ENCODE assay signal across 14 cellular contexts in genomic region chr2:212451786-212452200, GRCh38.
A peak's percentile ranks its signal among the peaks of the same experiment; 100 is the strongest.
DNase-seq lines count a peak whose midpoint lies in the region; ATAC-seq, FAIRE-seq and TF ChIP-seq lines count a peak whose summit lies in the region.
"Had no signal": no experiment of that assay in that cellular context is flagged by ENCODE, and none has a peak within 500 bp of the region (broad histone marks: within the 10 kb centered on the region; RNA-seq: fewer than 3 reads in every experiment).

No MANE protein-coding gene starts in this region.

- FAIRE-seq in HTR-8/SVneo (lab: Jason Lieb, UNC) = no peak
- no peak for FAIRE-seq in bronchial epithelial cell (lab: Jason Lieb, UNC)

- H3K27me3 ChIP-seq in bronchial epithelial cell (ENCODE audit: control insufficient read depth, insufficient read depth, low read length) = no peaks in the 10 kb centered on the region

- peak; percentile 63 for DNase-seq in AG08395 (ENCODE audit: low spot score)
- DNase-seq in HTR-8/SVneo (ENCODE audit: insufficient read length, low spot score) = peak; percentile 51
- peak; percentile 56 for DNase-seq in bronchial epithelial cell (ENCODE audit: low read depth)
- DNase-seq in left kidney (ENCODE audit: low read depth, low spot score) = peak; percentile 83
- no peak for DNase-seq in activated CD8-positive, alpha-beta memory T cell treated with anti-CD3 and anti-CD28 coated beads, Interleukin-2, amount 50 U/mL, for 4 hours
- DNase-seq in effector memory CD8-positive, alpha-beta T cell = no peak
- no peak for DNase-seq in NCI-H524 (lab: John Stamatoyannopoulos, UW)
- DNase-seq: activated T-cell treated with anti-CD3 and anti-CD28 coated beads, Interleukin-2, amount 50 U/mL, for 48 hours; effector memory CD4-positive, alpha-beta T cell; lower lobe of right lung; stimulated activated CD4-positive, alpha-beta T cell treated with anti-CD3 and anti-CD28 coated beads, Interleukin-15, amount 100 ng/mL, for 24 hours; stimulated activated naive CD8-positive, alpha-beta T cell treated with anti-CD3 and anti-CD28 coated beads, Interleukin-15, amount 100 ng/mL, for 72 hours had no signal

- no peaks in the 10 kb centered on the region for H3K27me3 Mint-ChIP-seq in effector memory CD8-positive, alpha-beta T cell
- H3K27me3 Mint-ChIP-seq: stimulated activated naive CD8-positive, alpha-beta T cell treated with anti-CD3 and anti-CD28 coated beads, Interleukin-15, amount 100 ng/mL, for 72 hours had no signal

- H3K36me3 ChIP-seq in bronchial epithelial cell (ENCODE audit: control insufficient read depth, insufficient read depth, low read length) = no peaks in the 10 kb centered on the region
- H3K36me3 ChIP-seq: lower lobe of right lung had no signal

- H3K9me3 Mint-ChIP-seq in effector memory CD8-positive, alpha-beta T cell = peaks cover 0 to 3% of the 10 kb centered on the region in 2 donors
- H3K9me3 Mint-ChIP-seq: CD14-positive monocyte; stimulated activated naive CD8-positive, alpha-beta T cell treated with anti-CD3 and anti-CD28 coated beads, Interleukin-15, amount 100 ng/mL, for 72 hours had no signal

- H3K4me3 ChIP-seq in bronchial epithelial cell (ENCODE audit: low read depth, low read length) = no peak overlapping the region
- H3K4me3 ChIP-seq: lower lobe of right lung had no signal

- no peak overlapping the region for H3K4me3 Mint-ChIP-seq in effector memory CD8-positive, alpha-beta T cell
- H3K4me3 Mint-ChIP-seq: CD14-positive monocyte; stimulated activated naive CD8-positive, alpha-beta T cell treated with anti-CD3 and anti-CD28 coated beads, Interleukin-15, amount 100 ng/mL, for 72 hours had no signal

- no peaks in the 10 kb centered on the region for H3K4me1 Mint-ChIP-seq in effector memory CD8-positive, alpha-beta T cell (ENCODE audit: low read depth in 2 of 2)
- H3K4me1 Mint-ChIP-seq: CD14-positive monocyte; stimulated activated naive CD8-positive, alpha-beta T cell treated with anti-CD3 and anti-CD28 coated beads, Interleukin-15, amount 100 ng/mL, for 72 hours had no signal

- H3K27ac Mint-ChIP-seq in effector memory CD8-positive, alpha-beta T cell = no peak overlapping the region
- H3K27ac Mint-ChIP-seq: CD14-positive monocyte; stimulated activated naive CD8-positive, alpha-beta T cell treated with anti-CD3 and anti-CD28 coated beads, Interleukin-15, amount 100 ng/mL, for 72 hours had no signal

- no peak for TF ChIP-seq CTCF in bronchial epithelial cell (IDR thresholded peaks at IDR 0.05; ENCODE audit: insufficient read depth, low read length, severe bottlenecking)

- no peaks in the 10 kb centered on the region for H3K36me3 Mint-ChIP-seq in effector memory CD8-positive, alpha-beta T cell (ENCODE audit: insufficient read depth)
- H3K36me3 Mint-ChIP-seq: CD14-positive monocyte had no signal

- ATAC-seq in GM21381 (IDR thresholded peaks at IDR 0.05; ENCODE audit: unreplicated experiment) = no peak
- no peak for ATAC-seq in effector memory CD8-positive, alpha-beta T cell (replicated peaks)
- ATAC-seq: lower lobe of right lung; stimulated activated naive CD8-positive, alpha-beta T cell treated with anti-CD3 and anti-CD28 coated beads, Interleukin-15, amount 100 ng/mL, for 72 hours had no signal

Comparison
In these comparisons a context has a peak if more than half of its experiments do, and no peak if none do; other contexts are left out.
1. DNase-seq: peak in AG08395 (single experiment), HTR-8/SVneo (single experiment), bronchial epithelial cell (single experiment) and left kidney (single experiment); none in activated CD8-positive, alpha-beta memory T cell treated with anti-CD3 and anti-CD28 coated beads, Interleukin-2, amount 50 U/mL, for 4 hours (single experiment), effector memory CD8-positive, alpha-beta T cell (0 of 3) and NCI-H524 (0 of 2).